In genomic region chr1:215119719-215120118, GRCh38 we compare ENCODE assay signal across 16 cellular contexts. TPM values are rescaled to one million over a fixed set of nuclear protein-coding genes. Genes with fewer than 3 reads are reported as not detected.
"Had no signal": no experiment of that assay in that cellular context is flagged by ENCODE, and none has a peak within 500 bp of the region (broad histone marks: within the 10 kb centered on the region; RNA-seq: fewer than 3 reads in every experiment).

No MANE protein-coding gene starts in this region.

- H3K4me1 ChIP-seq: thyroid gland had no signal

- H3K27ac Mint-ChIP-seq: activated CD4-positive, alpha-beta memory T cell treated with anti-CD3 and anti-CD28 coated beads for 36 hours; endodermal cell; stimulated activated naive CD8-positive, alpha-beta T cell treated with anti-CD3 and anti-CD28 coated beads, Interleukin-15, Interleukin-2, amounts not matched to agents 100 ng/mL and 50 ng/mL, for 24 hours; T-helper 2 cell treated with Interferon-gamma antibody and Interleukin-4, amounts not matched to agents 5 μg/mL and 100 μg/mL, for 36 hours had no signal

- H3K27ac ChIP-seq: thyroid gland had no signal

- H3K4me1 Mint-ChIP-seq: endodermal cell had no signal

- H3K9me3 Mint-ChIP-seq: activated CD4-positive, alpha-beta memory T cell treated with anti-CD3 and anti-CD28 coated beads for 36 hours; endodermal cell; stimulated activated naive CD8-positive, alpha-beta T cell treated with anti-CD3 and anti-CD28 coated beads, Interleukin-15, Interleukin-2, amounts not matched to agents 100 ng/mL and 50 ng/mL, for 24 hours; T-helper 2 cell treated with Interferon-gamma antibody and Interleukin-4, amounts not matched to agents 5 μg/mL and 100 μg/mL, for 36 hours had no signal

- H3K27me3 Mint-ChIP-seq: stimulated activated naive CD8-positive, alpha-beta T cell treated with anti-CD3 and anti-CD28 coated beads, Interleukin-15, Interleukin-2, amounts not matched to agents 100 ng/mL and 50 ng/mL, for 24 hours had no signal

- H3K36me3 ChIP-seq: thyroid gland had no signal

- H3K4me3 Mint-ChIP-seq: activated CD4-positive, alpha-beta memory T cell treated with anti-CD3 and anti-CD28 coated beads for 36 hours; endodermal cell; stimulated activated naive CD8-positive, alpha-beta T cell treated with anti-CD3 and anti-CD28 coated beads, Interleukin-15, Interleukin-2, amounts not matched to agents 100 ng/mL and 50 ng/mL, for 24 hours; T-helper 2 cell treated with Interferon-gamma antibody and Interleukin-4, amounts not matched to agents 5 μg/mL and 100 μg/mL, for 36 hours had no signal

- H3K36me3 Mint-ChIP-seq: activated CD4-positive, alpha-beta memory T cell treated with anti-CD3 and anti-CD28 coated beads for 36 hours had no signal

- H3K9me3 ChIP-seq: thyroid gland had no signal

- FAIRE-seq: urothelium cell line had no signal

- DNase-seq: activated CD4-positive, alpha-beta memory T cell treated with anti-CD3 and anti-CD28 coated beads for 36 hours; activated CD4-positive, CD25-positive, alpha-beta regulatory T cell treated with anti-CD3 and anti-CD28 coated beads, Interleukin-2, amount 50 U/mL, for 72 hours; activated CD8-positive, alpha-beta memory T cell treated with anti-CD3 and anti-CD28 coated beads, Interleukin-2, amount 50 U/mL, for 4 hours; cerebellar nuclear complex; dermis blood vessel endothelial cell; endodermal cell; erythroblast; kidney glomerular epithelial cell; stimulated activated CD4-positive, alpha-beta T cell treated with anti-CD3 and anti-CD28 coated beads, Interleukin-4, amount 100 ng/mL, for 1 hour; stimulated activated CD8-positive, alpha-beta memory T cell treated with anti-CD3 and anti-CD28 coated beads, Interleukin-4, amount 100 ng/mL, for 48 hours; thyroid gland had no signal

- H3K27me3 ChIP-seq: thyroid gland had no signal

- H3K4me3 ChIP-seq: thyroid gland had no signal

RNA-seq across cellular contexts. Expression of gene KCNK2, which starts 37.2 kb away (rescaled TPM):
- total RNA-seq: activated CD4-positive, alpha-beta memory T cell treated with anti-CD3 and anti-CD28 coated beads for 36 hours; dermis blood vessel endothelial cell; osteocyte; pulmonary artery endothelial cell had no signal
